In the genomic region with DNA sequence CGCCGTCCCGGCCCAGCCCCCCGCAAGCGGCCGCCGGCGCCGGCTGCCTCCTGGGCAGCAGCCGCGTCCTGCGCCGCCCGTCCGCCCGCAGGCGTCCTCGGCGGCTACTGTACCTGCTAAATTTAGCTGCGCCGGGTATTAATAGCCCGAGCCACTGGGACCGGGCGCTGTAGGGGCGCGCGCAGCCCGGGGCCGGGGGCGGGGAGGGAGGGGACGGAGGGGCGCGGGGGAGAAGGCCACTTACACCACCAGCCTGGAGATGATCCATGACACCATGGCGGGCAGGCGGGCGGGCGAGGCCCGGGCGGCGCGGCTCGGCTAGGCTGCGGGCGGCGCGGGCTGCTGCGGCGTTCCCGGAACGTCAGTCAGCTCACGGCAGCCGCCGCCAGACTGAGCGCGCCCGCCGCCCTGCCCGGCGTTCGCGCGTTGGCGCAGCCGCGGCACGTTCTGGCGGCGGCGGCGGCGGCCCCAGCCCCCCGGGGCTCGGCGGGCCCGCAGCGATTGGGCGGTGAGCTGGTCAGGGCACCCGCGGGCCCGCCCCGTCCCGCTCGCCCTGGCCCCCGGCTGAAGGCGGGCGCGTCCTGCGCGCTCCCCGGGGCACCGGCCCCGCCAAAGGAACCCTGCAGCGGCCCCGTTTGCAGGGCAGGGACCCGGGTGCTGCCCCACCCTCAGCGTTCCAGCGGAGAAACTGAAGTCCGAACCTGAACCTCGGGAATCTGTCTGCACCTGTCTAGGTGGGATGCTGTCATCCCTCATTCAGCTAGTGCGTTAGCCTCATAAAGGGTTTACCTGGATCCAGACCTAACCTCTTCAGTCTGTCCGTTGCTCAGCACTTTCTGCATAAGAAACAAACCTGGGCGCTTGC, we compare ENCODE assay signal across 8 cellular contexts.
DNase-seq lines count a peak whose midpoint lies in the region; TF ChIP-seq lines count a peak whose summit lies in the region.

A gene with protein sequence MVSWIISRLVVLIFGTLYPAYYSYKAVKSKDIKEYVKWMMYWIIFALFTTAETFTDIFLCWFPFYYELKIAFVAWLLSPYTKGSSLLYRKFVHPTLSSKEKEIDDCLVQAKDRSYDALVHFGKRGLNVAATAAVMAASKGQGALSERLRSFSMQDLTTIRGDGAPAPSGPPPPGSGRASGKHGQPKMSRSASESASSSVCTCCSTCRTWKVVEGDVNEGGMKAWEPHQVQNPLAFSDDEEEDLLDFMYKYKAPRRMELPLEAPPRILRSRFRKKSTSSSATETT (minus strand): TSS at position 392 of the 865 bp plus-strand sequence. CDS start 116 bp downstream, at position 276.

- H3K9me3 Mint-ChIP-seq in T-helper 1 cell treated with Interleukin-12 subunit alpha and Interleukin-12 subunit beta and Interleukin-4 antibody, amounts not matched to agents 30 μg/mL and 1 μg/mL, for 36 hours = peaks cover 10% of the 10 kb centered on the region

- H3K27me3 ChIP-seq in brain microvascular endothelial cell (replicated peaks) = peaks cover 41% of the 10 kb centered on the region

- peaks cover 9% of the 10 kb centered on the region for H3K4me1 Mint-ChIP-seq in T-helper 1 cell treated with Interleukin-12 subunit alpha and Interleukin-12 subunit beta and Interleukin-4 antibody, amounts not matched to agents 30 μg/mL and 1 μg/mL, for 36 hours (ENCODE audit: low read depth)

- H3K36me3 Mint-ChIP-seq in T-helper 1 cell treated with Interleukin-12 subunit alpha and Interleukin-12 subunit beta and Interleukin-4 antibody, amounts not matched to agents 30 μg/mL and 1 μg/mL, for 36 hours (ENCODE audit: low read depth) = no peaks in the 10 kb centered on the region

- no peaks in the 10 kb centered on the region for H3K36me3 ChIP-seq in brain microvascular endothelial cell (replicated peaks)

- TF ChIP-seq CTCF in brain microvascular endothelial cell (IDR thresholded peaks at IDR 0.05; ENCODE audit: low read depth, low read length, missing control alignments) = no peak

- peaks cover 73% of the 10 kb centered on the region for H3K27me3 Mint-ChIP-seq in T-helper 1 cell treated with Interleukin-12 subunit alpha and Interleukin-12 subunit beta and Interleukin-4 antibody, amounts not matched to agents 30 μg/mL and 1 μg/mL, for 36 hours (ENCODE audit: low read depth)

- peak within 1 kb of the TSS; percentile 68 for H3K4me3 Mint-ChIP-seq in T-helper 1 cell treated with Interleukin-12 subunit alpha and Interleukin-12 subunit beta and Interleukin-4 antibody, amounts not matched to agents 30 μg/mL and 1 μg/mL, for 36 hours

- DNase-seq in T-helper 1 cell (no peak), NCI-H510A treated with DMSO at 0.1 percent for 48 hours (lab: John Stamatoyannopoulos, UW) (peak; percentile 8), brain microvascular endothelial cell (no peak), islet precursor cell (peak; percentile 72), HUDEP-2 (lab: John Stamatoyannopoulos, UW; ENCODE audit: unreplicated experiment in 76 of 76) (no peak)
- peak; percentile 20 to 54 for DNase-seq in stimulated activated CD4-positive, alpha-beta T cell treated with anti-CD3 and anti-CD28 coated beads, Interleukin-2, amount 100 ng/mL, for 24 hours
- no peak for DNase-seq in central memory CD4-positive, alpha-beta T cell

- H3K27ac Mint-ChIP-seq in T-helper 1 cell treated with Interleukin-12 subunit alpha and Interleukin-12 subunit beta and Interleukin-4 antibody, amounts not matched to agents 30 μg/mL and 1 μg/mL, for 36 hours = no peak within 1 kb of the TSS

- in situ Hi-C loops in brain microvascular endothelial cell (cut with HindIII; ENCODE audit: low pct_ligation_motif_present, low sequenced_read_pairs) = no loop called here

- no peak within 1 kb of the TSS for H3K27ac ChIP-seq in brain microvascular endothelial cell

- peak within 1 kb of the TSS; percentile 30 for H3K4me3 ChIP-seq in brain microvascular endothelial cell (ENCODE audit: low read depth, low read length)

Comparison
In these comparisons a context has a peak if more than half of its experiments do, and no peak if none do; other contexts are left out.
1. DNase-seq: peak in NCI-H510A treated with DMSO at 0.1 percent for 48 hours (single experiment), islet precursor cell (single experiment) and stimulated activated CD4-positive, alpha-beta T cell treated with anti-CD3 and anti-CD28 coated beads, Interleukin-2, amount 100 ng/mL, for 24 hours (2 of 2); none in T-helper 1 cell (0 of 5), brain microvascular endothelial cell (single experiment), central memory CD4-positive, alpha-beta T cell (single experiment) and HUDEP-2 (0 of 76).